1 cellular context compared by ENCODE assay signal in the genomic region with DNA sequence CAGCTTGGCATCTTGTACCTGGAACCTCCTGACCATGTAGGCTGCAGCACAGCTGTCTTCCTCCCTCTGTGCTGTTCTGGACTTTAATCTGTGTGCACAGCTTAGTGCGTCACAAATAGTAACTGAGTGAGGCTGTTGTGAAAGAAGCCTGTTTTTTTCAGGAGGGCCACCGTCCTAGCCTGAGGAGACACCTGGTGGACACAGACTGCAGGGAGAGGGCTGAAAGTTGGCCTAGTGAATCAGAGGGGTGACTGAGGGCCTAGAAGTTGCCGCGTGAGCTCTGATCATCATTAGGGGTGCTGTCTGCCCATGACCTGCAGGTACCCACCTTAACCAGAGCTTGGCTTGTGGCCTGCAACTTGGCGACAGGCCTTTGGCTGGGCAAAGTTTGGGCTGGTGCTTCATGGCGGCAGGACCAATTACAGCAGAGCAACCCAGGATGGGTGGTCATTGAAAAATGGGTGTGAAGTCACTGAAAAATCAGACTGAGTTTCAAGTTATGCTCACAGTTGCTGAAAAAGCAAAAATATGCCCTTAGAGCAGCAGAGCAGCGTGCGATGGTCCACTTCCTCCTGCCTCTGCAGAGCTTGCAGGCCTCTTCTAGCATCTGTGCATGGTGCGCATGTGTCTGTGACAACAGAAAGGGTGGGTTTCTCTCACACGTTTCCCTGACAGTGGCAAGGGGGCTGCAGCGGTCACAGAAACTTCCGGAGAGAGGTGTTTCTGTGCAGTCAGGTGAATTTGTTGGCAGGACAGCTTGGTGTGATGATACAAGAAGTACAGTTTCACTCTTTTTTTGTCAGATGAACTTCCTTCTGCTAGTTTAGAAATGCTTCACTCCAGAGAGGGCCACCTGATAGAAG.
TF ChIP-seq lines count a peak whose summit lies in the region.

No MANE protein-coding gene starts in this region.

TF ChIP-seq in HepG2, 621 proteins besides CTCF, POLR2A, EP300 and RAD21 (continued from another document and continues in another):
- TF ChIP-seq, protein P1, sequence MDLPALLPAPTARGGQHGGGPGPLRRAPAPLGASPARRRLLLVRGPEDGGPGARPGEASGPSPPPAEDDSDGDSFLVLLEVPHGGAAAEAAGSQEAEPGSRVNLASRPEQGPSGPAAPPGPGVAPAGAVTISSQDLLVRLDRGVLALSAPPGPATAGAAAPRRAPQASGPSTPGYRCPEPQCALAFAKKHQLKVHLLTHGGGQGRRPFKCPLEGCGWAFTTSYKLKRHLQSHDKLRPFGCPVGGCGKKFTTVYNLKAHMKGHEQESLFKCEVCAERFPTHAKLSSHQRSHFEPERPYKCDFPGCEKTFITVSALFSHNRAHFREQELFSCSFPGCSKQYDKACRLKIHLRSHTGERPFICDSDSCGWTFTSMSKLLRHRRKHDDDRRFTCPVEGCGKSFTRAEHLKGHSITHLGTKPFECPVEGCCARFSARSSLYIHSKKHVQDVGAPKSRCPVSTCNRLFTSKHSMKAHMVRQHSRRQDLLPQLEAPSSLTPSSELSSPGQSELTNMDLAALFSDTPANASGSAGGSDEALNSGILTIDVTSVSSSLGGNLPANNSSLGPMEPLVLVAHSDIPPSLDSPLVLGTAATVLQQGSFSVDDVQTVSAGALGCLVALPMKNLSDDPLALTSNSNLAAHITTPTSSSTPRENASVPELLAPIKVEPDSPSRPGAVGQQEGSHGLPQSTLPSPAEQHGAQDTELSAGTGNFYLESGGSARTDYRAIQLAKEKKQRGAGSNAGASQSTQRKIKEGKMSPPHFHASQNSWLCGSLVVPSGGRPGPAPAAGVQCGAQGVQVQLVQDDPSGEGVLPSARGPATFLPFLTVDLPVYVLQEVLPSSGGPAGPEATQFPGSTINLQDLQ (CRISPR knock-in tag; IDR thresholded peaks at IDR 0.05): no peak; the same call in 1 of the 2 replicates
- TF ChIP-seq ZNF337 (CRISPR knock-in tag; IDR thresholded peaks at IDR 0.05; ENCODE audit: borderline replicate concordance, low read depth): 0 out of 2 replicates have a peak, but pooled peaks have one; percentile 44
- TF ChIP-seq ZSCAN29 (CRISPR knock-in tag; conservative IDR thresholded peaks at IDR 0.05): no peak; the same call in 1 of the 2 replicates
- peak; percentile 86 for TF ChIP-seq HMG20B (CRISPR knock-in tag; conservative IDR thresholded peaks at IDR 0.05)
- TF ChIP-seq, protein P2, sequence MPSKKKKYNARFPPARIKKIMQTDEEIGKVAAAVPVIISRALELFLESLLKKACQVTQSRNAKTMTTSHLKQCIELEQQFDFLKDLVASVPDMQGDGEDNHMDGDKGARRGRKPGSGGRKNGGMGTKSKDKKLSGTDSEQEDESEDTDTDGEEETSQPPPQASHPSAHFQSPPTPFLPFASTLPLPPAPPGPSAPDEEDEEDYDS (CRISPR knock-in tag; IDR thresholded peaks at IDR 0.05): peak; percentile 75
- TF ChIP-seq NR2F1 (CRISPR knock-in tag; IDR thresholded peaks at IDR 0.05): 0 out of 4 replicates have a peak, but pooled peaks of 1 of the 2 experiments have one; percentile 41
- TF ChIP-seq SP4 (CRISPR knock-in tag; IDR thresholded peaks at IDR 0.05): peak; percentile 68; the same call in 1 of the 2 replicates
- no peak for TF ChIP-seq AGO1 (IDR thresholded peaks at IDR 0.05; ENCODE audit: low read depth, low read length, poor library complexity, severe bottlenecking)
- TF ChIP-seq, protein P3, sequence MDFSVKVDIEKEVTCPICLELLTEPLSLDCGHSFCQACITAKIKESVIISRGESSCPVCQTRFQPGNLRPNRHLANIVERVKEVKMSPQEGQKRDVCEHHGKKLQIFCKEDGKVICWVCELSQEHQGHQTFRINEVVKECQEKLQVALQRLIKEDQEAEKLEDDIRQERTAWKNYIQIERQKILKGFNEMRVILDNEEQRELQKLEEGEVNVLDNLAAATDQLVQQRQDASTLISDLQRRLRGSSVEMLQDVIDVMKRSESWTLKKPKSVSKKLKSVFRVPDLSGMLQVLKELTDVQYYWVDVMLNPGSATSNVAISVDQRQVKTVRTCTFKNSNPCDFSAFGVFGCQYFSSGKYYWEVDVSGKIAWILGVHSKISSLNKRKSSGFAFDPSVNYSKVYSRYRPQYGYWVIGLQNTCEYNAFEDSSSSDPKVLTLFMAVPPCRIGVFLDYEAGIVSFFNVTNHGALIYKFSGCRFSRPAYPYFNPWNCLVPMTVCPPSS (IDR thresholded peaks at IDR 0.05): no peak
- TF ChIP-seq, protein P4, sequence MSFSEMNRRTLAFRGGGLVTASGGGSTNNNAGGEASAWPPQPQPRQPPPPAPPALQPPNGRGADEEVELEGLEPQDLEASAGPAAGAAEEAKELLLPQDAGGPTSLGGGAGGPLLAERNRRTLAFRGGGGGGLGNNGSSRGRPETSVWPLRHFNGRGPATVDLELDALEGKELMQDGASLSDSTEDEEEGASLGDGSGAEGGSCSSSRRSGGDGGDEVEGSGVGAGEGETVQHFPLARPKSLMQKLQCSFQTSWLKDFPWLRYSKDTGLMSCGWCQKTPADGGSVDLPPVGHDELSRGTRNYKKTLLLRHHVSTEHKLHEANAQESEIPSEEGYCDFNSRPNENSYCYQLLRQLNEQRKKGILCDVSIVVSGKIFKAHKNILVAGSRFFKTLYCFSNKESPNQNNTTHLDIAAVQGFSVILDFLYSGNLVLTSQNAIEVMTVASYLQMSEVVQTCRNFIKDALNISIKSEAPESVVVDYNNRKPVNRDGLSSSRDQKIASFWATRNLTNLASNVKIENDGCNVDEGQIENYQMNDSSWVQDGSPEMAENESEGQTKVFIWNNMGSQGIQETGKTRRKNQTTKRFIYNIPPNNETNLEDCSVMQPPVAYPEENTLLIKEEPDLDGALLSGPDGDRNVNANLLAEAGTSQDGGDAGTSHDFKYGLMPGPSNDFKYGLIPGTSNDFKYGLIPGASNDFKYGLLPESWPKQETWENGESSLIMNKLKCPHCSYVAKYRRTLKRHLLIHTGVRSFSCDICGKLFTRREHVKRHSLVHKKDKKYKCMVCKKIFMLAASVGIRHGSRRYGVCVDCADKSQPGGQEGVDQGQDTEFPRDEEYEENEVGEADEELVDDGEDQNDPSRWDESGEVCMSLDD (CRISPR knock-in tag; IDR thresholded peaks at IDR 0.05; ENCODE audit: borderline replicate concordance): peak; percentile 42; the same call in 1 of the 2 replicates
- TF ChIP-seq, protein P5, sequence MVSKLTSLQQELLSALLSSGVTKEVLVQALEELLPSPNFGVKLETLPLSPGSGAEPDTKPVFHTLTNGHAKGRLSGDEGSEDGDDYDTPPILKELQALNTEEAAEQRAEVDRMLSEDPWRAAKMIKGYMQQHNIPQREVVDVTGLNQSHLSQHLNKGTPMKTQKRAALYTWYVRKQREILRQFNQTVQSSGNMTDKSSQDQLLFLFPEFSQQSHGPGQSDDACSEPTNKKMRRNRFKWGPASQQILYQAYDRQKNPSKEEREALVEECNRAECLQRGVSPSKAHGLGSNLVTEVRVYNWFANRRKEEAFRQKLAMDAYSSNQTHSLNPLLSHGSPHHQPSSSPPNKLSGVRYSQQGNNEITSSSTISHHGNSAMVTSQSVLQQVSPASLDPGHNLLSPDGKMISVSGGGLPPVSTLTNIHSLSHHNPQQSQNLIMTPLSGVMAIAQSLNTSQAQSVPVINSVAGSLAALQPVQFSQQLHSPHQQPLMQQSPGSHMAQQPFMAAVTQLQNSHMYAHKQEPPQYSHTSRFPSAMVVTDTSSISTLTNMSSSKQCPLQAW (CRISPR knock-in tag; IDR thresholded peaks at IDR 0.05): peak; percentile 98
- TF ChIP-seq PPARG (CRISPR knock-in tag; conservative IDR thresholded peaks at IDR 0.05): peak; percentile 85
- TF ChIP-seq, protein P6, sequence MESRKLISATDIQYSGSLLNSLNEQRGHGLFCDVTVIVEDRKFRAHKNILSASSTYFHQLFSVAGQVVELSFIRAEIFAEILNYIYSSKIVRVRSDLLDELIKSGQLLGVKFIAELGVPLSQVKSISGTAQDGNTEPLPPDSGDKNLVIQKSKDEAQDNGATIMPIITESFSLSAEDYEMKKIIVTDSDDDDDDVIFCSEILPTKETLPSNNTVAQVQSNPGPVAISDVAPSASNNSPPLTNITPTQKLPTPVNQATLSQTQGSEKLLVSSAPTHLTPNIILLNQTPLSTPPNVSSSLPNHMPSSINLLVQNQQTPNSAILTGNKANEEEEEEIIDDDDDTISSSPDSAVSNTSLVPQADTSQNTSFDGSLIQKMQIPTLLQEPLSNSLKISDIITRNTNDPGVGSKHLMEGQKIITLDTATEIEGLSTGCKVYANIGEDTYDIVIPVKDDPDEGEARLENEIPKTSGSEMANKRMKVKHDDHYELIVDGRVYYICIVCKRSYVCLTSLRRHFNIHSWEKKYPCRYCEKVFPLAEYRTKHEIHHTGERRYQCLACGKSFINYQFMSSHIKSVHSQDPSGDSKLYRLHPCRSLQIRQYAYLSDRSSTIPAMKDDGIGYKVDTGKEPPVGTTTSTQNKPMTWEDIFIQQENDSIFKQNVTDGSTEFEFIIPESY (CRISPR knock-in tag; IDR thresholded peaks at IDR 0.05): peak; percentile 72
- TF ChIP-seq ZNF557 (CRISPR knock-in tag; IDR thresholded peaks at IDR 0.05): peak; percentile 80; the same call in 1 of the 2 replicates
- TF ChIP-seq KDM3A (CRISPR knock-in tag; IDR thresholded peaks at IDR 0.05; ENCODE audit: low read depth): peak; percentile 96; the same call in 1 of the 2 replicates
- TF ChIP-seq, protein P7, sequence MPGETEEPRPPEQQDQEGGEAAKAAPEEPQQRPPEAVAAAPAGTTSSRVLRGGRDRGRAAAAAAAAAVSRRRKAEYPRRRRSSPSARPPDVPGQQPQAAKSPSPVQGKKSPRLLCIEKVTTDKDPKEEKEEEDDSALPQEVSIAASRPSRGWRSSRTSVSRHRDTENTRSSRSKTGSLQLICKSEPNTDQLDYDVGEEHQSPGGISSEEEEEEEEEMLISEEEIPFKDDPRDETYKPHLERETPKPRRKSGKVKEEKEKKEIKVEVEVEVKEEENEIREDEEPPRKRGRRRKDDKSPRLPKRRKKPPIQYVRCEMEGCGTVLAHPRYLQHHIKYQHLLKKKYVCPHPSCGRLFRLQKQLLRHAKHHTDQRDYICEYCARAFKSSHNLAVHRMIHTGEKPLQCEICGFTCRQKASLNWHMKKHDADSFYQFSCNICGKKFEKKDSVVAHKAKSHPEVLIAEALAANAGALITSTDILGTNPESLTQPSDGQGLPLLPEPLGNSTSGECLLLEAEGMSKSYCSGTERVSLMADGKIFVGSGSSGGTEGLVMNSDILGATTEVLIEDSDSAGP (CRISPR knock-in tag; IDR thresholded peaks at IDR 0.05; ENCODE audit: borderline replicate concordance): peak; percentile 87
- TF ChIP-seq ZNF225 (CRISPR knock-in tag; IDR thresholded peaks at IDR 0.05): 0 out of 2 replicates have a peak, but pooled peaks have one; percentile 30
- no peak for TF ChIP-seq SOX6 (IDR thresholded peaks at IDR 0.05)
- TF ChIP-seq SOX6 (CRISPR knock-in tag; IDR thresholded peaks at IDR 0.05): peak; percentile 89
- TF ChIP-seq ETV5 (CRISPR knock-in tag; IDR thresholded peaks at IDR 0.05; ENCODE audit: borderline replicate concordance): peak; percentile 78; the same call in 1 of the 2 replicates
- peak; percentile 94; the same call in 1 of the 2 replicates for TF ChIP-seq HDAC2 (CRISPR knock-in tag; IDR thresholded peaks at IDR 0.05)
- TF ChIP-seq, protein P8, sequence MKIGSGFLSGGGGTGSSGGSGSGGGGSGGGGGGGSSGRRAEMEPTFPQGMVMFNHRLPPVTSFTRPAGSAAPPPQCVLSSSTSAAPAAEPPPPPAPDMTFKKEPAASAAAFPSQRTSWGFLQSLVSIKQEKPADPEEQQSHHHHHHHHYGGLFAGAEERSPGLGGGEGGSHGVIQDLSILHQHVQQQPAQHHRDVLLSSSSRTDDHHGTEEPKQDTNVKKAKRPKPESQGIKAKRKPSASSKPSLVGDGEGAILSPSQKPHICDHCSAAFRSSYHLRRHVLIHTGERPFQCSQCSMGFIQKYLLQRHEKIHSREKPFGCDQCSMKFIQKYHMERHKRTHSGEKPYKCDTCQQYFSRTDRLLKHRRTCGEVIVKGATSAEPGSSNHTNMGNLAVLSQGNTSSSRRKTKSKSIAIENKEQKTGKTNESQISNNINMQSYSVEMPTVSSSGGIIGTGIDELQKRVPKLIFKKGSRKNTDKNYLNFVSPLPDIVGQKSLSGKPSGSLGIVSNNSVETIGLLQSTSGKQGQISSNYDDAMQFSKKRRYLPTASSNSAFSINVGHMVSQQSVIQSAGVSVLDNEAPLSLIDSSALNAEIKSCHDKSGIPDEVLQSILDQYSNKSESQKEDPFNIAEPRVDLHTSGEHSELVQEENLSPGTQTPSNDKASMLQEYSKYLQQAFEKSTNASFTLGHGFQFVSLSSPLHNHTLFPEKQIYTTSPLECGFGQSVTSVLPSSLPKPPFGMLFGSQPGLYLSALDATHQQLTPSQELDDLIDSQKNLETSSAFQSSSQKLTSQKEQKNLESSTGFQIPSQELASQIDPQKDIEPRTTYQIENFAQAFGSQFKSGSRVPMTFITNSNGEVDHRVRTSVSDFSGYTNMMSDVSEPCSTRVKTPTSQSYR (CRISPR knock-in tag; IDR thresholded peaks at IDR 0.05; ENCODE audit: borderline replicate concordance): peak; percentile 68; the same call in 1 of the 2 replicates
- TF ChIP-seq SMARCC2 (IDR thresholded peaks at IDR 0.05): no peak; the same call in 1 of the 2 replicates
- TF ChIP-seq, protein P9, sequence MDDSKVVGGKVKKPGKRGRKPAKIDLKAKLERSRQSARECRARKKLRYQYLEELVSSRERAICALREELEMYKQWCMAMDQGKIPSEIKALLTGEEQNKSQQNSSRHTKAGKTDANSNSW (CRISPR knock-in tag; IDR thresholded peaks at IDR 0.05; ENCODE audit: borderline replicate concordance): peak; percentile 93; the same call in 1 of the 2 replicates
- TF ChIP-seq MBNL3 (CRISPR knock-in tag; conservative IDR thresholded peaks at IDR 0.05): no peak
- peak; percentile 85 for TF ChIP-seq RXRB (CRISPR knock-in tag; IDR thresholded peaks at IDR 0.05; ENCODE audit: borderline replicate concordance)
- TF ChIP-seq, protein P10, sequence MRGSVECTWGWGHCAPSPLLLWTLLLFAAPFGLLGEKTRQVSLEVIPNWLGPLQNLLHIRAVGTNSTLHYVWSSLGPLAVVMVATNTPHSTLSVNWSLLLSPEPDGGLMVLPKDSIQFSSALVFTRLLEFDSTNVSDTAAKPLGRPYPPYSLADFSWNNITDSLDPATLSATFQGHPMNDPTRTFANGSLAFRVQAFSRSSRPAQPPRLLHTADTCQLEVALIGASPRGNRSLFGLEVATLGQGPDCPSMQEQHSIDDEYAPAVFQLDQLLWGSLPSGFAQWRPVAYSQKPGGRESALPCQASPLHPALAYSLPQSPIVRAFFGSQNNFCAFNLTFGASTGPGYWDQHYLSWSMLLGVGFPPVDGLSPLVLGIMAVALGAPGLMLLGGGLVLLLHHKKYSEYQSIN (CRISPR knock-in tag; IDR thresholded peaks at IDR 0.05; ENCODE audit: borderline replicate concordance): no peak
- no peak for TF ChIP-seq ZFP62 (CRISPR knock-in tag; IDR thresholded peaks at IDR 0.05)
- TF ChIP-seq HOXA9 (CRISPR knock-in tag; IDR thresholded peaks at IDR 0.05; ENCODE audit: borderline replicate concordance): no peak
- peak; percentile 87 for TF ChIP-seq POGZ (CRISPR knock-in tag; IDR thresholded peaks at IDR 0.05)
- TF ChIP-seq IRX3 (CRISPR knock-in tag; IDR thresholded peaks at IDR 0.05; ENCODE audit: borderline replicate concordance, low read depth): peak; percentile 66; the same call in 1 of the 2 replicates
- TF ChIP-seq ZMYM4 (CRISPR knock-in tag; IDR thresholded peaks at IDR 0.05): peak; percentile 89
- TF ChIP-seq, protein P11, sequence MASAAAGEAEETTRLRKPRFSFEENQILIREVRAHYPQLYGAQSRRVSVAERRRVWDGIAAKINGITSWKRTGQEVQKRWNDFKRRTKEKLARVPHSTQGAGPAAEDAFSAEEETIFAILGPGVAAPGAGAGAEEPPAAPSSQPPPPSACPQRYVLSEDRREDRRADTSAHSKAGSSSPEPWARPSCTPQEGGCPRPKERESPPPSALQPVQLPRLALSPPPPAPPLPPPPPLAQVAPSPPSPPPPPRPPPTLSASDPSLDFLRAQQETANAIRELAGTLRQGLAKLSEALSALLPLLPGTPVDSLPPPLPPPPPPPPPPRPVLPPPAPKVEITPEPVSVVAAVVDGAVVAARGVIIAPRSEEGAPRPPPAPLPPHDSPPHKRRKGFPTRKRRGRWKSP (CRISPR knock-in tag; IDR thresholded peaks at IDR 0.05): peak; percentile 78; the same call in 1 of the 2 replicates
- 0 out of 2 replicates have a peak, but pooled peaks have one; percentile 16 for TF ChIP-seq THYN1 (CRISPR knock-in tag; IDR thresholded peaks at IDR 0.05; ENCODE audit: borderline replicate concordance, low read depth)
- TF ChIP-seq CBFB (CRISPR knock-in tag; IDR thresholded peaks at IDR 0.05): peak; percentile 85
